In the genomic region with DNA sequence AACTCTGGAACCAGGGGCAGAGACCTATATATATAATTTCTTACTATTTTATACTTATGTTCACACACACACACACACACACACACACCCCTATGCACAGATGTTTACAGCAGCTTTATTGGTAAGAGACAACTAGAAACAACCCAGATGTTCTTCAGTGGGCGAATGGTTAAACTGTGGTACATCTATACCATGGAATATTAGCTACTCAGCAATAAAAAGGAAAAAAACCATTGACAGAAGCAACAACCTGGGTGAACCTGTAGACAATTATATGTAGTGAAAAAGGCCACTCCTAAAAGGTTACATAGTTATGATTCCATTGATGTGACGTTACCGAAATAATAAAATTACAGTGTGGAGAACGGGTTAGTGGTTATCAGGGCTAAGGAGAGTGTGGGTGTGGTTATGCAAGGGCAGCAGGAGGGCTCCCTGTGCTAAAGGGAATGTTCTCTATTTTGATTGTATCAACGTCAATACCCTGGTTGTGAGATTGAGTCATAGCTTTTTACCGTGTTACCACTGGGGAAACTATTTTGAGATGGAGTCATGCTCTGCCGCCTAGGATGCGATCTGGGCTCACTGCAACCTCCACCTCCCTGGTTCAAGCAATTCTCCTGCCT, we compare ENCODE assay signal across 15 cellular contexts.
DNase-seq lines count a peak whose midpoint lies in the region; ATAC-seq and TF ChIP-seq lines count a peak whose summit lies in the region.
"Had no signal": no experiment of that assay in that cellular context is flagged by ENCODE, and none has a peak within 500 bp of the region (broad histone marks: within the 10 kb centered on the region; RNA-seq: fewer than 3 reads in every experiment).

No MANE protein-coding gene starts in this region.

- intact Hi-C loops in PC-9 (cut with micrococcal nuclease; ENCODE audit: unreplicated experiment): loop anchor here (1.0 to 5.0 kb wide), 4 partner anchors 41 to 136 kb away; a partner anchor contains a TSS

- DNase-seq in GM23248: peak; percentile 65
- peak; percentile 67 to 94 for DNase-seq in PC-9
- peak; percentile 71 for DNase-seq in epithelial cell of esophagus (ENCODE audit: low read depth)
- DNase-seq in putamen (ENCODE audit: low spot score): peak; percentile 21
- no peak for DNase-seq in GF-D8 (lab: John Stamatoyannopoulos, UW)
- DNase-seq in NK-92 treated with Interleukin-12 subunit alpha and Interleukin-12 subunit beta, amount 100 ng/mL, for 24 hours (lab: John Stamatoyannopoulos, UW): no peak
- DNase-seq: activated CD4-positive, alpha-beta T cell treated with anti-CD3 and anti-CD28 coated beads, Interleukin-2, amount 50 U/mL, for 48 hours; CD4-positive, CD25-positive, alpha-beta regulatory T cell; colonic mucosa; glutamatergic neuron; pancreas; stimulated activated CD4-positive, alpha-beta T cell treated with anti-CD3 and anti-CD28 coated beads, Interleukin-2, amount 100 ng/mL, for 48 hours; stimulated activated naive CD4-positive, alpha-beta T cell had no signal

- no peak overlapping the region for H3K4me2 ChIP-seq in GM23248 (ENCODE audit: unreplicated experiment)
- H3K4me2 ChIP-seq in PC-9: no peak overlapping the region

- H3K9me3 ChIP-seq in GM23248 (ENCODE audit: low read depth) (no peaks in the 10 kb centered on the region), PC-9 (ENCODE audit: insufficient read depth, low read depth) (no peaks in the 10 kb centered on the region)
- H3K9me3 ChIP-seq: colonic mucosa, pancreas had no signal

- no TSS peak for BruUV-seq in PC-9 (replicated peaks; lab: Mats Ljungman, UMichigan)

- CTCF ChIA-PET in PC-9 (lab: Charles Lee): interaction anchor here (0.7 kb wide), 2 partner anchors 110 to 178 kb away, joined by 4 to 5 read pairs; no protein-coding TSS in a partner anchor

- H4K20me1 ChIP-seq in GM23248 (ENCODE audit: insufficient read depth) (no peaks in the 10 kb centered on the region; the same call in 1 of the 2 replicates), PC-9 (ENCODE audit: insufficient read depth) (peaks cover 33% of the 10 kb centered on the region)

- WGBS in GM23248 (ENCODE audit: low coverage in 1 of 2, low lambda C conversion rate in 2 of 2, missing lambda C conversion rate in 2 of 2), 2 experiments: 72 to 81% methylated on average over 8 of the region's 8 CpGs

- POLR2A ChIA-PET in PC-9 (lab: Charles Lee; ENCODE audit: unreplicated experiment): interaction anchor here (0.6 kb wide), 2 partner anchors 27 to 68 kb away, joined by 5 to 9 read pairs; no protein-coding TSS in a partner anchor

- H3K9me2 ChIP-seq in GM23248 (ENCODE audit: insufficient read depth): no peaks in the 10 kb centered on the region
- H3K9me2 ChIP-seq in PC-9 (ENCODE audit: insufficient read depth): no peaks in the 10 kb centered on the region

- H3K4me3 ChIP-seq in GM23248 (no peak overlapping the region), PC-9 (no peak overlapping the region), epithelial cell of esophagus (ENCODE audit: low read length) (no peak overlapping the region)
- H3K4me3 ChIP-seq: colonic mucosa, pancreas had no signal

- H3K27ac ChIP-seq in GM23248 (no peak overlapping the region), PC-9 (peak overlapping the region; percentile 62)
- H3K27ac ChIP-seq: colonic mucosa, pancreas had no signal

- H3K4me1 ChIP-seq in GM23248 (ENCODE audit: insufficient read depth) (no peaks in the 10 kb centered on the region), PC-9 (replicated peaks; ENCODE audit: insufficient read depth) (peaks cover 7% of the 10 kb centered on the region; the same call in 1 of the 2 replicates)
- H3K4me1 ChIP-seq: colonic mucosa, pancreas had no signal

- peaks cover 11% of the 10 kb centered on the region; the same call in 1 of the 2 replicates for H3F3A ChIP-seq in GM23248 (ENCODE audit: insufficient read depth)
- peaks cover 39% of the 10 kb centered on the region for H3F3A ChIP-seq in PC-9 (ENCODE audit: insufficient read depth, low read depth)

- H3K9ac ChIP-seq in GM23248: no peak overlapping the region

- in situ Hi-C loops in GM23248 (cut with MboI): no loop called here

- H3K27me3 ChIP-seq in GM23248 (replicated peaks; ENCODE audit: insufficient read depth) (no peaks in the 10 kb centered on the region), PC-9 (ENCODE audit: insufficient read depth, low read depth) (no peaks in the 10 kb centered on the region)
- H3K27me3 ChIP-seq: colonic mucosa, pancreas had no signal

- H2AFZ ChIP-seq in GM23248: no peak overlapping the region
- no peak overlapping the region for H2AFZ ChIP-seq in PC-9

- peaks cover 49% of the 10 kb centered on the region for H3K36me3 ChIP-seq in GM23248 (ENCODE audit: low read depth)
- H3K36me3 ChIP-seq in PC-9 (ENCODE audit: low read depth): peaks cover 22% of the 10 kb centered on the region

- TF ChIP-seq CTCF in PC-9 (conservative IDR thresholded peaks at IDR 0.05) (no peak), epithelial cell of esophagus (IDR thresholded peaks at IDR 0.05; ENCODE audit: insufficient read depth, low read depth, low read length, missing control alignments) (no peak)

- ATAC-seq in HG03520 (IDR thresholded peaks at IDR 0.05; ENCODE audit: unreplicated experiment): no peak
- no peak for ATAC-seq in HG02981 (IDR thresholded peaks at IDR 0.05; ENCODE audit: unreplicated experiment)
- ATAC-seq: pancreas had no signal

- H3K79me2 ChIP-seq in GM23248 (ENCODE audit: insufficient read depth) (peaks cover 96% of the 10 kb centered on the region), PC-9 (ENCODE audit: low read depth) (peaks cover 48% of the 10 kb centered on the region)

Comparison
In these comparisons a context has a peak if more than half of its experiments do, and no peak if none do; other contexts are left out.
1. DNase-seq: peak in GM23248 (single experiment), PC-9 (2 of 2), epithelial cell of esophagus (single experiment) and putamen (single experiment); none in GF-D8 (single experiment) and NK-92 treated with Interleukin-12 subunit alpha and Interleukin-12 subunit beta, amount 100 ng/mL, for 24 hours (single experiment).